ENCODE assay signal across 28 cellular contexts in genomic region chr16:89055313-89055712, GRCh38.
"Had no signal": no experiment of that assay in that cellular context is flagged by ENCODE, and none has a peak within 500 bp of the region (broad histone marks: within the 10 kb centered on the region; RNA-seq: fewer than 3 reads in every experiment).

No MANE protein-coding gene starts in this region.

- H3K36me3 ChIP-seq: colonic mucosa, esophagus muscularis mucosa, esophagus squamous epithelium, gastrocnemius medialis, gastroesophageal sphincter, heart left ventricle, heart right ventricle had no signal

- FAIRE-seq: colon, endometrium, endothelial cell of umbilical vein, frontal cortex had no signal

- H3K9me3 ChIP-seq: colonic mucosa, esophagus muscularis mucosa, esophagus squamous epithelium, gastrocnemius medialis, gastroesophageal sphincter, heart left ventricle, heart right ventricle had no signal

- H3K4me3 ChIP-seq: colonic mucosa, coronary artery, dorsolateral prefrontal cortex, esophagus muscularis mucosa, esophagus squamous epithelium, gastrocnemius medialis, gastroesophageal sphincter, heart left ventricle, heart right ventricle had no signal

- H3K27me3 ChIP-seq: colonic mucosa had no signal

- H3K27ac Mint-ChIP-seq: dendritic cell treated with granulocyte-macrophage colony-stimulating factor and Interleukin-4, amounts not matched to agents 40 ng/mL and 50 ng/mL, for 4 days; effector memory CD8-positive, alpha-beta T cell; endodermal cell had no signal

- H3K4me1 ChIP-seq: colonic mucosa, esophagus muscularis mucosa, foreskin keratinocyte, gastrocnemius medialis, gastroesophageal sphincter, heart left ventricle, heart right ventricle had no signal

- H3K4me3 Mint-ChIP-seq: dendritic cell treated with granulocyte-macrophage colony-stimulating factor and Interleukin-4, amounts not matched to agents 40 ng/mL and 50 ng/mL, for 4 days; effector memory CD8-positive, alpha-beta T cell; endodermal cell had no signal

- H3K9me3 Mint-ChIP-seq: dendritic cell treated with granulocyte-macrophage colony-stimulating factor and Interleukin-4, amounts not matched to agents 40 ng/mL and 50 ng/mL, for 4 days; effector memory CD8-positive, alpha-beta T cell; endodermal cell had no signal

- H3K27ac ChIP-seq: colonic mucosa, coronary artery, dorsolateral prefrontal cortex, epithelial cell of prostate, esophagus muscularis mucosa, esophagus squamous epithelium, foreskin keratinocyte, gastrocnemius medialis, gastroesophageal sphincter, heart left ventricle, heart right ventricle had no signal

- DNase-seq: colonic mucosa; cortex of kidney; dermis blood vessel endothelial cell; dorsolateral prefrontal cortex; effector CD4-positive, alpha-beta T cell; effector CD8-positive, alpha-beta T cell; effector memory CD4-positive, alpha-beta T cell; effector memory CD8-positive, alpha-beta T cell; endodermal cell; esophagus squamous epithelium; foreskin fibroblast; foreskin keratinocyte; foreskin melanocyte; gastrocnemius medialis; glutamatergic neuron; head of caudate nucleus; heart right ventricle had no signal

- H3K4me1 Mint-ChIP-seq: endodermal cell had no signal

- ATAC-seq: effector memory CD8-positive, alpha-beta T cell; esophagus mucosa; foreskin keratinocyte; gastrocnemius medialis; gastroesophageal sphincter; heart left ventricle; heart right ventricle had no signal
